Comparison of ENCODE assay signal across 8 cellular contexts in genomic region chr6:41028618-41029486, GRCh38. TPM values are rescaled to one million over a fixed set of nuclear protein-coding genes. Genes with fewer than 3 reads are reported as not detected.
DNase-seq lines count a peak whose midpoint lies in the region; ATAC-seq and TF ChIP-seq lines count a peak whose summit lies in the region.

No MANE protein-coding gene starts in this region.

- no peak overlapping the region for H3K27ac ChIP-seq in AG04450 (ENCODE audit: low read depth, low read length)
- peak overlapping the region in 3 of 4 donors; percentile 26 to 56 (median 31) for H3K27ac ChIP-seq in sigmoid colon

- no peak for TF ChIP-seq CTCF in AG04450 (IDR thresholded peaks at IDR 0.05; ENCODE audit: low read depth, low read length)
- no peak for TF ChIP-seq CTCF in glutamatergic neuron (IDR thresholded peaks at IDR 0.05; ENCODE audit: partially characterized antibody, unreplicated experiment)
- no peak for TF ChIP-seq CTCF in sigmoid colon (IDR thresholded peaks at IDR 0.05)

- POLR2A ChIA-PET in AG04450 (lab: Yijun Ruan, JAX), result no interaction called here

- H3K9me3 Mint-ChIP-seq in glutamatergic neuron (ENCODE audit: unreplicated experiment), result peaks cover 3% of the 10 kb centered on the region

- peaks cover 0 to 17% (median 10%) of the 10 kb centered on the region in 4 donors for H3K4me1 ChIP-seq in sigmoid colon

- no peaks in the 10 kb centered on the region; the same call in 1 of the 2 replicates for H3K9me3 ChIP-seq in AG04450 (ENCODE audit: control insufficient read depth, insufficient read depth, low read length)
- no peaks in the 10 kb centered on the region for H3K9me3 ChIP-seq in T-helper 17 cell (ENCODE audit: control insufficient read depth, low read length, poor library complexity, severe bottlenecking)
- H3K9me3 ChIP-seq in sigmoid colon, result no peaks in the 10 kb centered on the region

- H3K27ac Mint-ChIP-seq in T-helper 17 cell, result peak overlapping the region; percentile 95
- H3K27ac Mint-ChIP-seq in glutamatergic neuron (ENCODE audit: unreplicated experiment), result no peak overlapping the region

- intact Hi-C loops in sigmoid colon (cut with DNase I), result loop anchor here (2.0 kb wide), 3 partner anchors 38 to 1048 kb away; no protein-coding TSS in a partner anchor

- H3K36me3 Mint-ChIP-seq in T-helper 17 cell (ENCODE audit: low read depth), result peaks cover 5% of the 10 kb centered on the region
- H3K36me3 Mint-ChIP-seq in glutamatergic neuron (ENCODE audit: unreplicated experiment), result peaks cover 5% of the 10 kb centered on the region

- peaks cover 30% of the 10 kb centered on the region for H3K4me1 Mint-ChIP-seq in T-helper 17 cell
- peaks cover 5% of the 10 kb centered on the region for H3K4me1 Mint-ChIP-seq in glutamatergic neuron (ENCODE audit: low read depth, unreplicated experiment)

- no peak for TF ChIP-seq EP300 in sigmoid colon (IDR thresholded peaks at IDR 0.05)

- peak; percentile 22 for ATAC-seq in GM21717 (IDR thresholded peaks at IDR 0.05; ENCODE audit: unreplicated experiment)
- no peak for ATAC-seq in T-helper 17 cell

- no peaks in the 10 kb centered on the region for H3K36me3 ChIP-seq in sigmoid colon

- H3K27me3 Mint-ChIP-seq in T-helper 17 cell, result no peaks in the 10 kb centered on the region
- peaks cover 11% of the 10 kb centered on the region for H3K27me3 Mint-ChIP-seq in glutamatergic neuron (ENCODE audit: unreplicated experiment)

- peaks cover 4% of the 10 kb centered on the region for H3K27me3 ChIP-seq in AG04450 (ENCODE audit: control insufficient read depth, insufficient read depth, low read length)
- H3K27me3 ChIP-seq in sigmoid colon, result no peaks in the 10 kb centered on the region

- DNase-seq in AG04450 (ENCODE audit: low read depth, low spot score) (no peak), T-helper 17 cell (no peak), glutamatergic neuron (no peak), sigmoid colon (peak; percentile 46), NCI-H1105 (lab: John Stamatoyannopoulos, UW) (no peak), cerebellar cortex (ENCODE audit: low spot score) (no peak), NCI-H748 (lab: John Stamatoyannopoulos, UW; ENCODE audit: unreplicated experiment) (no peak)

- WGBS in sigmoid colon, 2 donors, result 51 to 57% methylated on average over 9 of the region's 9 CpGs

- H3K4me3 Mint-ChIP-seq in T-helper 17 cell (peak overlapping the region; percentile 95), glutamatergic neuron (ENCODE audit: unreplicated experiment) (peak overlapping the region; percentile 67)

- TF ChIP-seq POLR2A in sigmoid colon (IDR thresholded peaks at IDR 0.05), result no peak

- H3K4me3 ChIP-seq in AG04450 (ENCODE audit: low read depth, low read length), result peak overlapping the region; percentile 60
- H3K4me3 ChIP-seq in sigmoid colon, result peak overlapping the region; percentile 23 to 54 (median 46)

- CTCF ChIA-PET in AG04450 (lab: Charles Lee), result interaction anchor here (0.6 to 10.3 kb wide), 43 partner anchors 9 to 479 kb away, joined by 3 to 183 read pairs (median 5); partner anchors contain the start of genes NFYA, OARD1 and UNC5CL

RNA-seq across cellular contexts. Expression of gene UNC5CL, which starts 10.2 kb away (rescaled TPM):
- 0.02 TPM in 2 replicates for polyA plus RNA-seq in AG04450 (2011; rRNA removed)
- not detected in 2 replicates for polyA minus RNA-seq in AG04450 (2011; rRNA and poly(A)+ RNA removed)
- total RNA-seq in T-helper 17 cell, result 1 to 10 TPM; 4.2 to 4.9 TPM
- total RNA-seq in glutamatergic neuron (ENCODE audit: unreplicated experiment), result 1.0 TPM
- 1 to 10 TPM in 2 of 4 donors, under 1 TPM in 2; 0.36 to 1.8 (median 0.82) TPM for total RNA-seq in sigmoid colon
- 1 to 10 TPM in 2 of 3 donors, under 1 TPM in 1; 0.46 to 6.0 (median 1.2) TPM for polyA plus RNA-seq in sigmoid colon

RNA-seq across cellular contexts. Expression of gene TSPO2, which starts 13.4 kb away (rescaled TPM):
- polyA plus RNA-seq in AG04450 (2011; rRNA removed) (not detected in 2 replicates), sigmoid colon (under 1 TPM in 1 of 3 donors, not detected in 2; 0.48 TPM)
- polyA minus RNA-seq in AG04450 (2011; rRNA and poly(A)+ RNA removed), result not detected in 2 replicates
- total RNA-seq in T-helper 17 cell (not detected), glutamatergic neuron (ENCODE audit: unreplicated experiment) (not detected), sigmoid colon (not detected)

RNA-seq across cellular contexts. Expression of gene APOBEC2, which starts 24.1 kb away (rescaled TPM):
- polyA plus RNA-seq in AG04450 (2011; rRNA removed) (not detected in 2 replicates), sigmoid colon (under 1 TPM in 1 of 3 donors, not detected in 2; 0.20 TPM)
- polyA minus RNA-seq in AG04450 (2011; rRNA and poly(A)+ RNA removed), result not detected in 2 replicates
- total RNA-seq in T-helper 17 cell (not detected), glutamatergic neuron (ENCODE audit: unreplicated experiment) (0.61 TPM), sigmoid colon (1 to 10 TPM in 1 of 4 donors, under 1 TPM in 3; 0.66 to 1.1 (median 0.70) TPM)

RNA-seq across cellular contexts. Expression of gene OARD1, which starts 43.3 kb away (rescaled TPM):
- polyA plus RNA-seq in AG04450 (2011; rRNA removed), result 7.0 and 10.0 TPM in 2 replicates
- polyA minus RNA-seq in AG04450 (2011; rRNA and poly(A)+ RNA removed), result 2.8 and 5.8 TPM in 2 replicates
- total RNA-seq in T-helper 17 cell, result 10 to 100 TPM; 28.5 to 29.2 TPM
- 24.4 TPM for total RNA-seq in glutamatergic neuron (ENCODE audit: unreplicated experiment)
- total RNA-seq in sigmoid colon, result 10 to 100 TPM; 14.0 to 26.0 (median 17.0) TPM
- 10 to 100 TPM; 37.8 to 54.8 (median 53.5) TPM for polyA plus RNA-seq in sigmoid colon

RNA-seq across cellular contexts. Expression of gene NFYA, which starts 43.9 kb away (rescaled TPM):
- polyA plus RNA-seq in AG04450 (2011; rRNA removed) (10.1 and 13.4 TPM in 2 replicates), sigmoid colon (10 to 100 TPM in 1 of 3 donors, 1 to 10 TPM in 2; 7.4 to 12.8 (median 7.8) TPM)
- 31.1 and 31.9 TPM in 2 replicates for polyA minus RNA-seq in AG04450 (2011; rRNA and poly(A)+ RNA removed)
- total RNA-seq in T-helper 17 cell (10 to 100 TPM; 28.2 to 31.8 TPM), glutamatergic neuron (ENCODE audit: unreplicated experiment) (47.8 TPM), sigmoid colon (10 to 100 TPM in 3 of 4 donors, 1 to 10 TPM in 1; 7.6 to 12.1 (median 10.9) TPM)
